8 cellular contexts compared by ENCODE assay signal in the genomic region with DNA sequence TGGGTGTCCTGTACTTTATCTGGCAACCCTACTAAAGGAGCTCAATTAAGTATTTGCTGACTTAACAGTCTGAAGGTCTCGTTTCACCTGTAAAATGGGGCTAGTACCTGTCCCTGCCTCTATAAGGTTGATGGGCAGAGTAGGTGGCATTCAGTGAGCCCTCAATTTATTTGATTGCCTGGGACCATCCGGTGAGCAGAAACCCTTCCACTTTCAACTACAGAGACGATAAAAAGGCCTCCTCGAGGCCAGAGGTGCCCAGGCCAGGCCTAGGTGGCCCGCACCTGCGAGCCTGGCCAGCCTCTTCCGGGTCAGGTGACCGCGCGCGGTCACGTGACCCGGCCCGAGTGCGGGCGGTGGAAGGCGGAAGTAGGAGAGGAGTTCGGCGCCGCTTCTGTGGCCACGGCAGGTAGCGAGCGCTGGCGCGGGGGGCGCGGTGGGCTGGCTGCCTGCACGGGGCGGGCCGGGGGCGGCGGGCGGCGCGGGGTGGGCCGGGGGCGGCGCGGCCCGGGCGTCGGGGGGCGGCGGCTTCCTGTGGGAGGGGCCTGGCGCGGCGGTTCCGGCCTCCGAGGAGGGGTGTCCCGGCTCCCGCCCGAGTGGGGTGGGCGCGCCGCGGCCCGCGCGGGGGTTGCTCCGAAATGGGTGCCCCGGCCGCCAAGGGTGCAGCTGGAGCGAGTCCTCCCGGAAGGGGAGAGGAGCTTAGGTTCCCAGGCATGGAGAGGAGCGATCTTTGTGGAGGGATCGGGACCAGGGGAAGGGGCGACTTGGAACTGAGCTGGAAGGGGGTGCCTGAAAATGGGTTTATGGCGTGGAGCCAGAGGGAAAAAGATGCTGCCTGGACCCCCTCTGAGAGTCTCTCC. TPM values are rescaled to one million over a fixed set of nuclear protein-coding genes. Genes with fewer than 3 reads are reported as not detected.
A peak's percentile ranks its signal among the peaks of the same experiment; 100 is the strongest.
DNase-seq lines count a peak whose midpoint lies in the region; ATAC-seq lines count a peak whose summit lies in the region.

WWP2 (plus strand) TSS at position 350 of the 860 bp plus-strand sequence. CDS start 24,679 bp downstream, outside the sequence.

- ATAC-seq in GM18511 (IDR thresholded peaks at IDR 0.05; ENCODE audit: unreplicated experiment) (peak; percentile 78), HG03039 (IDR thresholded peaks at IDR 0.05; ENCODE audit: unreplicated experiment) (peak; percentile 78)

- DNase-seq in 8988T (peak; percentile 88), NCI-H226 (peak; percentile 81), cerebellum (ENCODE audit: low spot score) (peak; percentile 92), kidney glomerular epithelial cell (lab: John Stamatoyannopoulos, UW) (peak; percentile 38)
- peak; percentile 55 to 61 for DNase-seq in activated CD4-positive, alpha-beta T cell treated with anti-CD3 and anti-CD28 coated beads for 24 hours (ENCODE audit: low read depth in 2 of 2)
- DNase-seq in stimulated activated CD4-positive, alpha-beta T cell treated with anti-CD3 and anti-CD28 coated beads, Interleukin-15, amount 100 ng/mL, for 48 hours (ENCODE audit: low read depth in 2 of 2), result peak; percentile 48 to 67

RNA-seq across cellular contexts. Expression of gene WWP2, which starts in this region (rescaled TPM):
- total RNA-seq in cerebellum, result 26.0 TPM

Comparison
In these comparisons a context has a peak if more than half of its experiments do, and no peak if none do; other contexts are left out.
1. Peak in every context shown above with its lines: DNase-seq and ATAC-seq.
2. DNase-seq: peak in every context shown above with its lines; median percentile 92 in cerebellum; 88 in 8988T; 81 in NCI-H226; 58 in activated CD4-positive, alpha-beta T cell treated with anti-CD3 and anti-CD28 coated beads for 24 hours; 58 in stimulated activated CD4-positive, alpha-beta T cell treated with anti-CD3 and anti-CD28 coated beads, Interleukin-15, amount 100 ng/mL, for 48 hours; 38 in kidney glomerular epithelial cell.